ENCODE assay signal across 2 cellular contexts in the genomic region with DNA sequence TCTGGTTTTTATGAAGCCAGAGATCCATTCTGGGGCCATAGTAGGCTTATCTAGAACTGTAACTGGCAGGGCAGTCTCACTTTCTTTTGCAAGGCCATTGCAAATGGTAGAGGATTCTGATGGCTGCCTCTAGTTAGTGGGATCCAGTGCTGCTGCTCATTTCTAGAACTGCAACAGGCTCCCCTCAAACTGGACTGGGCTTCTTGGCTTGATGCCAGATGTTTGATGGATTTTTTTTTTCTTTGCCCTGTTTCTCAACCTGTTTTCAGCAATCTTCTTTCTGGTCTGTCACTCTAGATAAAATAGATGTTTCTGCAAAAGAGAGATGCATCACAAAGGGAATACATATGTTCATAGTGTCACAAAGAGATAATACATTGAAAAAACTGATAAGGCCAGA.
A peak's percentile ranks its signal among the peaks of the same experiment; 100 is the strongest.
TF ChIP-seq lines count a peak whose summit lies in the region.

No MANE protein-coding gene starts in this region.

TF ChIP-seq in HepG2, 621 proteins besides CTCF, POLR2A, EP300 and RAD21:
- TF ChIP-seq MTA1 (CRISPR knock-in tag; IDR thresholded peaks at IDR 0.05; ENCODE audit: borderline replicate concordance) (no peak), LCORL (IDR thresholded peaks at IDR 0.05) (peak; percentile 61), LCORL (CRISPR knock-in tag; IDR thresholded peaks at IDR 0.05) (no peak), ZBTB8A (CRISPR knock-in tag; IDR thresholded peaks at IDR 0.05; ENCODE audit: borderline replicate concordance, low read depth) (no peak), STAT5B (CRISPR knock-in tag; IDR thresholded peaks at IDR 0.05) (no peak), CREB1 (IDR thresholded peaks at IDR 0.05) (no peak), CREB1 (CRISPR knock-in tag; IDR thresholded peaks at IDR 0.05) (no peak), ZNF431 (CRISPR knock-in tag; IDR thresholded peaks at IDR 0.05; ENCODE audit: borderline replicate concordance, low read depth) (no peak)
- TF ChIP-seq, protein P1, sequence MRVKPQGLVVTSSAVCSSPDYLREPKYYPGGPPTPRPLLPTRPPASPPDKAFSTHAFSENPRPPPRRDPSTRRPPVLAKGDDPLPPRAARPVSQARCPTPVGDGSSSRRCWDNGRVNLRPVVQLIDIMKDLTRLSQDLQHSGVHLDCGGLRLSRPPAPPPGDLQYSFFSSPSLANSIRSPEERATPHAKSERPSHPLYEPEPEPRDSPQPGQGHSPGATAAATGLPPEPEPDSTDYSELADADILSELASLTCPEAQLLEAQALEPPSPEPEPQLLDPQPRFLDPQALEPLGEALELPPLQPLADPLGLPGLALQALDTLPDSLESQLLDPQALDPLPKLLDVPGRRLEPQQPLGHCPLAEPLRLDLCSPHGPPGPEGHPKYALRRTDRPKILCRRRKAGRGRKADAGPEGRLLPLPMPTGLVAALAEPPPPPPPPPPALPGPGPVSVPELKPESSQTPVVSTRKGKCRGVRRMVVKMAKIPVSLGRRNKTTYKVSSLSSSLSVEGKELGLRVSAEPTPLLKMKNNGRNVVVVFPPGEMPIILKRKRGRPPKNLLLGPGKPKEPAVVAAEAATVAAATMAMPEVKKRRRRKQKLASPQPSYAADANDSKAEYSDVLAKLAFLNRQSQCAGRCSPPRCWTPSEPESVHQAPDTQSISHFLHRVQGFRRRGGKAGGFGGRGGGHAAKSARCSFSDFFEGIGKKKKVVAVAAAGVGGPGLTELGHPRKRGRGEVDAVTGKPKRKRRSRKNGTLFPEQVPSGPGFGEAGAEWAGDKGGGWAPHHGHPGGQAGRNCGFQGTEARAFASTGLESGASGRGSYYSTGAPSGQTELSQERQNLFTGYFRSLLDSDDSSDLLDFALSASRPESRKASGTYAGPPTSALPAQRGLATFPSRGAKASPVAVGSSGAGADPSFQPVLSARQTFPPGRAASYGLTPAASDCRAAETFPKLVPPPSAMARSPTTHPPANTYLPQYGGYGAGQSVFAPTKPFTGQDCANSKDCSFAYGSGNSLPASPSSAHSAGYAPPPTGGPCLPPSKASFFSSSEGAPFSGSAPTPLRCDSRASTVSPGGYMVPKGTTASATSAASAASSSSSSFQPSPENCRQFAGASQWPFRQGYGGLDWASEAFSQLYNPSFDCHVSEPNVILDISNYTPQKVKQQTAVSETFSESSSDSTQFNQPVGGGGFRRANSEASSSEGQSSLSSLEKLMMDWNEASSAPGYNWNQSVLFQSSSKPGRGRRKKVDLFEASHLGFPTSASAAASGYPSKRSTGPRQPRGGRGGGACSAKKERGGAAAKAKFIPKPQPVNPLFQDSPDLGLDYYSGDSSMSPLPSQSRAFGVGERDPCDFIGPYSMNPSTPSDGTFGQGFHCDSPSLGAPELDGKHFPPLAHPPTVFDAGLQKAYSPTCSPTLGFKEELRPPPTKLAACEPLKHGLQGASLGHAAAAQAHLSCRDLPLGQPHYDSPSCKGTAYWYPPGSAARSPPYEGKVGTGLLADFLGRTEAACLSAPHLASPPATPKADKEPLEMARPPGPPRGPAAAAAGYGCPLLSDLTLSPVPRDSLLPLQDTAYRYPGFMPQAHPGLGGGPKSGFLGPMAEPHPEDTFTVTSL (CRISPR knock-in tag; IDR thresholded peaks at IDR 0.05; ENCODE audit: borderline replicate concordance), result no peak

TF ChIP-seq in K562, 482 proteins besides CTCF, POLR2A, EP300 and RAD21:
- no peak for TF ChIP-seq FUS (optimal IDR thresholded peaks at IDR 0.05; ENCODE audit: low read depth, low read length)
- TF ChIP-seq EP400 (IDR thresholded peaks at IDR 0.05), result no peak
- peak; percentile 82 for TF ChIP-seq NFIC (IDR thresholded peaks at IDR 0.05)
- peak; percentile 64 for TF ChIP-seq NFIX (CRISPR knock-in tag; IDR thresholded peaks at IDR 0.05; ENCODE audit: low read depth)
- TF ChIP-seq, protein P2, sequence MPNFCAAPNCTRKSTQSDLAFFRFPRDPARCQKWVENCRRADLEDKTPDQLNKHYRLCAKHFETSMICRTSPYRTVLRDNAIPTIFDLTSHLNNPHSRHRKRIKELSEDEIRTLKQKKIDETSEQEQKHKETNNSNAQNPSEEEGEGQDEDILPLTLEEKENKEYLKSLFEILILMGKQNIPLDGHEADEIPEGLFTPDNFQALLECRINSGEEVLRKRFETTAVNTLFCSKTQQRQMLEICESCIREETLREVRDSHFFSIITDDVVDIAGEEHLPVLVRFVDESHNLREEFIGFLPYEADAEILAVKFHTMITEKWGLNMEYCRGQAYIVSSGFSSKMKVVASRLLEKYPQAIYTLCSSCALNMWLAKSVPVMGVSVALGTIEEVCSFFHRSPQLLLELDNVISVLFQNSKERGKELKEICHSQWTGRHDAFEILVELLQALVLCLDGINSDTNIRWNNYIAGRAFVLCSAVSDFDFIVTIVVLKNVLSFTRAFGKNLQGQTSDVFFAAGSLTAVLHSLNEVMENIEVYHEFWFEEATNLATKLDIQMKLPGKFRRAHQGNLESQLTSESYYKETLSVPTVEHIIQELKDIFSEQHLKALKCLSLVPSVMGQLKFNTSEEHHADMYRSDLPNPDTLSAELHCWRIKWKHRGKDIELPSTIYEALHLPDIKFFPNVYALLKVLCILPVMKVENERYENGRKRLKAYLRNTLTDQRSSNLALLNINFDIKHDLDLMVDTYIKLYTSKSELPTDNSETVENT (CRISPR knock-in tag; IDR thresholded peaks at IDR 0.05), result no peak
